Comparison of ENCODE assay signal across 22 cellular contexts in the genomic region with DNA sequence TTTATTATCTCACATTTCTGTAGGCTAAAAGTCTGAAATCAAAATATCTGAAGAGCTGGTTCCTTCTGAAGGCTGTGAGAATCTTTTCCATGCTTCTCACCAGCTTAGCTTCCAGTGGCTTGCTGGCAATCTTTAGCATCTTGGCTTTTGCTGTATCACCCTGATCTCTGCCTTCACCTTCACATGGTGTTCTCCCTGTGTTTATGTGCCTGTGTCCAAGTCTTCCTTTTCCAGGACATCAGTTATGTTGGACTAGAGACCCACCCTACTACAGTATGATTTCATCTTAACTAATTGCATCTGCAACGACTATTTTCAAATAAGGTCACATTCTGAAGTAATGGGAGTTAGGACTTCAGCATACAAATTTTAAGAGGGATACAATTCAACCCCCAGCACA.
A peak's percentile ranks its signal among the peaks of the same experiment; 100 is the strongest.
DNase-seq lines count a peak whose midpoint lies in the region; ATAC-seq and TF ChIP-seq lines count a peak whose summit lies in the region.
"Had no signal": no experiment of that assay in that cellular context is flagged by ENCODE, and none has a peak within 500 bp of the region (broad histone marks: within the 10 kb centered on the region; RNA-seq: fewer than 3 reads in every experiment).

No MANE protein-coding gene starts in this region.

- peaks cover 3% of the 10 kb centered on the region; the same call in 1 of the 2 replicates for H3K9me3 ChIP-seq in IMR-90 (ENCODE audit: control insufficient read depth, insufficient read depth, low read length)
- no peaks in the 10 kb centered on the region for H3K9me3 ChIP-seq in esophagus muscularis mucosa
- H3K9me3 ChIP-seq in prostate gland: no peaks in the 10 kb centered on the region
- H3K9me3 ChIP-seq: A549, BE2C, HAP-1 had no signal

- H3K4me1 ChIP-seq in IMR-90 (ENCODE audit: control insufficient read depth, insufficient read depth, low read length): peaks cover 1% of the 10 kb centered on the region; the same call in 1 of the 2 replicates
- peaks cover 0 to 36% (median 21%) of the 10 kb centered on the region in 4 donors for H3K4me1 ChIP-seq in esophagus muscularis mucosa
- no peaks in the 10 kb centered on the region for H3K4me1 ChIP-seq in prostate gland (replicated peaks)
- H3K4me1 ChIP-seq: A549; BE2C; BLaER1 treated with 17β-estradiol and CSF1 and Interleukin-3, amounts not matched to agents 10 nM and 100 nM; HAP-1 had no signal

- no peak overlapping the region for H2BK120ac ChIP-seq in IMR-90 (ENCODE audit: low read depth, low read length)

- H3K14ac ChIP-seq in IMR-90 (replicated peaks; ENCODE audit: low read depth, low read length): 0 out of 2 replicates have a peak overlapping the region, but pooled peaks have one; percentile 6

- H3K23ac ChIP-seq in IMR-90 (ENCODE audit: low read depth, low read length): no peak overlapping the region

- POLR2A ChIA-PET in IMR-90 (lab: Charles Lee; ENCODE audit: unreplicated experiment): no interaction called here

- in situ Hi-C loops in IMR-90 (cut with MboI; ENCODE audit: low sequenced_read_pairs): no loop called here

- no CpG with 5 or more reads among the region's 1 CpG for WGBS in IMR-90 (ENCODE audit: extremely low coverage in 2 of 2, insufficient read length in 1 of 2), 2 experiments
- WGBS in esophagus muscularis mucosa: 54% methylated on average over 1 of the region's 1 CpG
- 15% methylated on average over 1 of the region's 1 CpG for WGBS in prostate gland

- DNase-seq in IMR-90: no peak
- DNase-seq in esophagus muscularis mucosa (ENCODE audit: extremely low spot score): no peak
- peak; percentile 11 for DNase-seq in prostate gland (ENCODE audit: low spot score)
- DNase-seq in NCI-H774 (lab: John Stamatoyannopoulos, UW): no peak
- DNase-seq in NCI-H82 treated with DMSO at 0.1 percent for 48 hours (lab: John Stamatoyannopoulos, UW; ENCODE audit: unreplicated experiment): no peak
- no peak for DNase-seq in T-helper 2 cell
- DNase-seq: 8988T; ACHN; AML-193; BE2C; CD4-positive, alpha-beta T cell; CD8-positive, alpha-beta memory T cell; DMS 273 treated with DMSO at 0.1 percent for 48 hours; DMS79; EL; GDM1; GOT3; HFFc6 had no signal

- no peaks in the 10 kb centered on the region for H3K9me1 ChIP-seq in IMR-90 (ENCODE audit: insufficient read depth, low read length)

- H3K9ac ChIP-seq in IMR-90 (ENCODE audit: low read depth, low read length): no peak overlapping the region
- H3K9ac ChIP-seq: BLaER1 treated with 17β-estradiol and CSF1 and Interleukin-3, amounts not matched to agents 10 nM and 100 nM had no signal

- H3K27me3 ChIP-seq in IMR-90 (ENCODE audit: control insufficient read depth, insufficient read depth, low read length) (no peaks in the 10 kb centered on the region), esophagus muscularis mucosa (no peaks in the 10 kb centered on the region), prostate gland (replicated peaks; ENCODE audit: insufficient read depth) (no peaks in the 10 kb centered on the region)
- H3K27me3 ChIP-seq: BE2C; BLaER1 treated with 17β-estradiol and CSF1 and Interleukin-3, amounts not matched to agents 10 nM and 100 nM had no signal

- no peaks in the 10 kb centered on the region for H3K79me1 ChIP-seq in IMR-90 (ENCODE audit: low read depth in 1 of 2, low read length in 2 of 2)

- H3K4me2 ChIP-seq in IMR-90 (ENCODE audit: low read depth, low read length): no peak overlapping the region
- H3K4me2 ChIP-seq: A549; BLaER1 treated with 17β-estradiol and CSF1 and Interleukin-3, amounts not matched to agents 10 nM and 100 nM had no signal

- H3K56ac ChIP-seq in IMR-90 (ENCODE audit: extremely low read depth, insufficient read depth, low read length): no peak overlapping the region

- intact Hi-C loops in IMR-90 (cut with micrococcal nuclease): no loop called here
- intact Hi-C loops in esophagus muscularis mucosa (cut with DNase I): no loop called here
- intact Hi-C loops in prostate gland (cut with DNase I): no loop called here

- H2BK20ac ChIP-seq in IMR-90 (ENCODE audit: low read depth, low read length): no peak overlapping the region

- H3K27ac ChIP-seq in IMR-90 (ENCODE audit: insufficient read depth, low read length) (no peak overlapping the region), esophagus muscularis mucosa (replicated peaks in 1 of 4) (peak overlapping the region in 3 of 4 donors; percentile 15 to 49 (median 37)), prostate gland (no peak overlapping the region)
- H3K27ac ChIP-seq: A549; BLaER1 treated with 17β-estradiol and CSF1 and Interleukin-3, amounts not matched to agents 10 nM and 100 nM had no signal

- no peaks in the 10 kb centered on the region for H4K20me1 ChIP-seq in IMR-90 (ENCODE audit: insufficient read depth, low read length)
- H4K20me1 ChIP-seq: BLaER1 treated with 17β-estradiol and CSF1 and Interleukin-3, amounts not matched to agents 10 nM and 100 nM had no signal

- TF ChIP-seq POLR2A in IMR-90 (IDR thresholded peaks at IDR 0.05; ENCODE audit: low read depth, low read length) (no peak), esophagus muscularis mucosa (IDR thresholded peaks at IDR 0.05; ENCODE audit: low read depth) (no peak), prostate gland (IDR thresholded peaks at IDR 0.05) (no peak)

- H3K36me3 ChIP-seq in IMR-90 (ENCODE audit: control insufficient read depth, insufficient read depth, low read length) (no peaks in the 10 kb centered on the region), esophagus muscularis mucosa (no peaks in the 10 kb centered on the region), prostate gland (no peaks in the 10 kb centered on the region)
- H3K36me3 ChIP-seq: BE2C; BLaER1 treated with 17β-estradiol and CSF1 and Interleukin-3, amounts not matched to agents 10 nM and 100 nM; HAP-1 had no signal

- no peak overlapping the region for H4K91ac ChIP-seq in IMR-90 (ENCODE audit: insufficient read depth, low read depth, low read length)

- H4K5ac ChIP-seq in IMR-90 (ENCODE audit: low read depth, low read length): no peak overlapping the region

- TF ChIP-seq CTCF in IMR-90 (conservative IDR thresholded peaks at IDR 0.05; ENCODE audit: low read depth, low read length) (no peak), esophagus muscularis mucosa (IDR thresholded peaks at IDR 0.05) (no peak), prostate gland (IDR thresholded peaks at IDR 0.05) (no peak)

- no peak overlapping the region for H2BK5ac ChIP-seq in IMR-90 (ENCODE audit: low read depth, low read length, poor library complexity, severe bottlenecking)

- dilution Hi-C loops in IMR-90 (cut with HindIII; ENCODE audit: low sequenced_read_pairs, unreplicated experiment): no loop called here

- no peak for ATAC-seq in IMR-90 (ENCODE audit: low read depth)
- ATAC-seq: A549, GM12878 had no signal

- no peak for TF ChIP-seq RAD21 in IMR-90 (IDR thresholded peaks at IDR 0.05; ENCODE audit: low read length)

- H2AK9ac ChIP-seq in IMR-90 (replicated peaks; ENCODE audit: low read depth, low read length, poor library complexity): no peak overlapping the region

- CTCF ChIA-PET in IMR-90 (lab: Yijun Ruan, JAX): no interaction called here

- no TSS peak for BruUV-seq in IMR-90 (replicated peaks; lab: Mats Ljungman, UMichigan)

- no peak overlapping the region for H3K18ac ChIP-seq in IMR-90 (ENCODE audit: low read depth, low read length)

- H2BK15ac ChIP-seq in IMR-90 (ENCODE audit: low read depth, low read length): no peak overlapping the region; the same call in 2 of the 3 replicates

- TF ChIP-seq EP300 in esophagus muscularis mucosa (IDR thresholded peaks at IDR 0.05): no peak

- H4K8ac ChIP-seq in IMR-90 (ENCODE audit: low read depth in 2 of 2, low read length in 2 of 2): no peak overlapping the region

- H2AFZ ChIP-seq in IMR-90 (replicated peaks; ENCODE audit: low read length, poor library complexity): no peak overlapping the region

- H3K4me3 ChIP-seq in IMR-90 (ENCODE audit: insufficient read depth, low read depth, low read length): no peak overlapping the region
- H3K4me3 ChIP-seq in esophagus muscularis mucosa: no peak overlapping the region
- H3K4me3 ChIP-seq in prostate gland: no peak overlapping the region
- H3K4me3 ChIP-seq: A549; BLaER1 treated with 17β-estradiol and CSF1 and Interleukin-3, amounts not matched to agents 10 nM and 100 nM; GM12878; HAP-1 had no signal

- H2AK5ac ChIP-seq in IMR-90 (ENCODE audit: low read depth, low read length): no peak overlapping the region

- no peak overlapping the region for H3K4ac ChIP-seq in IMR-90 (ENCODE audit: low read depth, low read length)

TF ChIP-seq in IMR-90, 13 proteins besides CTCF, POLR2A, EP300 and RAD21:
- TF ChIP-seq MAZ (IDR thresholded peaks at IDR 0.05; ENCODE audit: borderline replicate concordance, low read depth, low read length): no peak
- no peak for TF ChIP-seq SMC3 (IDR thresholded peaks at IDR 0.05; ENCODE audit: low read depth, low read length)
- no peak for TF ChIP-seq FOS (IDR thresholded peaks at IDR 0.05; ENCODE audit: low read depth, low read length)
- no peak for TF ChIP-seq NFE2L2 (IDR thresholded peaks at IDR 0.05; ENCODE audit: low read depth, low read length)
- no peak for TF ChIP-seq MXI1 (IDR thresholded peaks at IDR 0.05; ENCODE audit: borderline replicate concordance, low read depth, low read length)
- TF ChIP-seq CHD1 (IDR thresholded peaks at IDR 0.05; ENCODE audit: low read depth, low read length): no peak
- TF ChIP-seq, protein P1, sequence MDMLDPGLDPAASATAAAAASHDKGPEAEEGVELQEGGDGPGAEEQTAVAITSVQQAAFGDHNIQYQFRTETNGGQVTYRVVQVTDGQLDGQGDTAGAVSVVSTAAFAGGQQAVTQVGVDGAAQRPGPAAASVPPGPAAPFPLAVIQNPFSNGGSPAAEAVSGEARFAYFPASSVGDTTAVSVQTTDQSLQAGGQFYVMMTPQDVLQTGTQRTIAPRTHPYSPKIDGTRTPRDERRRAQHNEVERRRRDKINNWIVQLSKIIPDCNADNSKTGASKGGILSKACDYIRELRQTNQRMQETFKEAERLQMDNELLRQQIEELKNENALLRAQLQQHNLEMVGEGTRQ (IDR thresholded peaks at IDR 0.05; ENCODE audit: low read depth, low read length): no peak
- no peak for TF ChIP-seq MAFK (IDR thresholded peaks at IDR 0.05; ENCODE audit: low read depth, low read length)
- TF ChIP-seq RCOR1 (IDR thresholded peaks at IDR 0.05; ENCODE audit: insufficient replicate concordance, low read length): no peak
- no peak for TF ChIP-seq BHLHE40 (IDR thresholded peaks at IDR 0.05; ENCODE audit: low read depth, low read length)
- TF ChIP-seq, protein P2, sequence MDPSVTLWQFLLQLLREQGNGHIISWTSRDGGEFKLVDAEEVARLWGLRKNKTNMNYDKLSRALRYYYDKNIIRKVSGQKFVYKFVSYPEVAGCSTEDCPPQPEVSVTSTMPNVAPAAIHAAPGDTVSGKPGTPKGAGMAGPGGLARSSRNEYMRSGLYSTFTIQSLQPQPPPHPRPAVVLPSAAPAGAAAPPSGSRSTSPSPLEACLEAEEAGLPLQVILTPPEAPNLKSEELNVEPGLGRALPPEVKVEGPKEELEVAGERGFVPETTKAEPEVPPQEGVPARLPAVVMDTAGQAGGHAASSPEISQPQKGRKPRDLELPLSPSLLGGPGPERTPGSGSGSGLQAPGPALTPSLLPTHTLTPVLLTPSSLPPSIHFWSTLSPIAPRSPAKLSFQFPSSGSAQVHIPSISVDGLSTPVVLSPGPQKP (IDR thresholded peaks at IDR 0.05; ENCODE audit: borderline replicate concordance, low read depth, low read length): no peak

Comparison
In these comparisons a context has a peak if more than half of its experiments do, and no peak if none do; other contexts are left out.
1. H3K27ac ChIP-seq: peak in esophagus muscularis mucosa (3 of 4); none in IMR-90 (single experiment) and prostate gland (0 of 2).